Comparison of ENCODE assay signal across 28 cellular contexts in genomic region chr16:17757808-17758207, GRCh38.
DNase-seq lines count a peak whose midpoint lies in the region; ATAC-seq, FAIRE-seq and TF ChIP-seq lines count a peak whose summit lies in the region.
"Had no signal": no experiment of that assay in that cellular context is flagged by ENCODE, and none has a peak within 500 bp of the region (broad histone marks: within the 10 kb centered on the region; RNA-seq: fewer than 3 reads in every experiment).

No MANE protein-coding gene starts in this region.

- H3K4me2 ChIP-seq in GM23338 = no peak overlapping the region
- peak overlapping the region; percentile 16 to 19; a peak in 2 of 4 replicates for H3K4me2 ChIP-seq in H1 (ENCODE audit: insufficient read depth in 1 of 2, low read depth in 2 of 2, low read length in 2 of 2)
- no peak overlapping the region for H3K4me2 ChIP-seq in neural progenitor cell
- H3K4me2 ChIP-seq: PC-9 had no signal

- H4K20me1 ChIP-seq in GM23338 (replicated peaks; ENCODE audit: insufficient read depth) (no peaks in the 10 kb centered on the region), H1 (replicated peaks in 1 of 2; ENCODE audit: control insufficient read depth in 1 of 2, insufficient read depth in 2 of 2, low read length in 2 of 2) (no peaks in the 10 kb centered on the region), neural progenitor cell (ENCODE audit: low read depth) (no peaks in the 10 kb centered on the region)

- no peaks in the 10 kb centered on the region for H3K27me3 ChIP-seq in GM23338 (ENCODE audit: insufficient read depth)
- H3K27me3 ChIP-seq in H1 (replicated peaks in 1 of 4; ENCODE audit: control insufficient read depth in 3 of 4, extremely low read depth in 1 of 4, insufficient read depth in 3 of 4, low read length in 3 of 4) = no peaks in the 10 kb centered on the region
- no peaks in the 10 kb centered on the region for H3K27me3 ChIP-seq in iPS DF 6.9 (ENCODE audit: control insufficient read depth, insufficient read depth, low read length)
- no peaks in the 10 kb centered on the region for H3K27me3 ChIP-seq in neural progenitor cell
- H3K27me3 ChIP-seq in A673 (replicated peaks; ENCODE audit: insufficient read depth, low read depth, low read length, poor library complexity) = no peaks in the 10 kb centered on the region
- H3K27me3 ChIP-seq: SJCRH30 had no signal

- no peak for TF ChIP-seq CTCF in GM23338 (conservative IDR thresholded peaks at IDR 0.05; ENCODE audit: low read depth in 2 of 2)
- TF ChIP-seq CTCF in H1 (IDR thresholded peaks at IDR 0.05; ENCODE audit: control extremely low read depth in 1 of 3, insufficient read depth in 1 of 3, low read depth in 1 of 3, low read length in 3 of 3) = no peak
- no peak for TF ChIP-seq CTCF in neural progenitor cell (IDR thresholded peaks at IDR 0.05)
- no peak for TF ChIP-seq CTCF in A673 (conservative IDR thresholded peaks at IDR 0.05; ENCODE audit: low read depth, low read length)
- no peak for TF ChIP-seq CTCF in foreskin fibroblast (IDR thresholded peaks at IDR 0.05; ENCODE audit: low read depth, low read length)

- H2AFZ ChIP-seq in GM23338 (peak overlapping the region; percentile 35; the same call in 1 of the 2 replicates), H1 (ENCODE audit: low read length) (0 out of 2 replicates have a peak overlapping the region, but pooled peaks have one; percentile 23), neural progenitor cell (replicated peaks) (peak overlapping the region; percentile 40)
- H2AFZ ChIP-seq: PC-9 had no signal

- no peak overlapping the region for H4K5ac ChIP-seq in H1 (ENCODE audit: insufficient read length, low read depth, low read length)

- H3K27me3 Mint-ChIP-seq in GM23338 (ENCODE audit: insufficient read depth, low read depth, poor library complexity) = peaks cover 2% of the 10 kb centered on the region
- peaks cover 4% of the 10 kb centered on the region for H3K27me3 Mint-ChIP-seq in neural progenitor cell (ENCODE audit: insufficient read depth, low read depth)

- H3K27ac Mint-ChIP-seq in GM23338 (peak overlapping the region; percentile 38; the same call in 1 of the 2 replicates), neural progenitor cell (no peak overlapping the region)
- H3K27ac Mint-ChIP-seq: CD4-positive, CD25-positive, alpha-beta regulatory T cell had no signal

- ATAC-seq in GM23338 (peak; percentile 96), GM18505 (IDR thresholded peaks at IDR 0.05; ENCODE audit: unreplicated experiment) (no peak)
- ATAC-seq: HepG2, K562, Right ventricle myocardium inferior, SK-N-SH treated with all-trans-retinoic acid at 6 μM for 48 hours had no signal

- H3K9me2 ChIP-seq in GM23338 (ENCODE audit: insufficient read depth) = no peaks in the 10 kb centered on the region

- TF ChIP-seq RAD21 in H1 (IDR thresholded peaks at IDR 0.05 in 1 of 2, conservative IDR thresholded peaks at IDR 0.05 in 1 of 2; ENCODE audit: low read depth in 2 of 2, low read length in 2 of 2) = no peak

- H4K8ac ChIP-seq in H1 (ENCODE audit: extremely low read depth, insufficient read depth, low read length) = no peak overlapping the region

- no peak for TF ChIP-seq POLR2A in H1 (IDR thresholded peaks at IDR 0.05; ENCODE audit: control extremely low read depth in 1 of 2, low read depth in 2 of 2, low read length in 2 of 2)
- no peak for TF ChIP-seq POLR2A in GM18505 (IDR thresholded peaks at IDR 0.05; ENCODE audit: borderline replicate concordance, extremely low read depth, insufficient read depth, insufficient read length)

- no peak overlapping the region for H2BK120ac ChIP-seq in H1 (replicated peaks; ENCODE audit: low read depth, low read length)

- BruUV-seq in A673 (replicated peaks; lab: Mats Ljungman, UMichigan) = no TSS peak

- H3K36me3 Mint-ChIP-seq in GM23338 (ENCODE audit: low read depth) (peaks cover 7% of the 10 kb centered on the region; the same call in 1 of the 3 replicates), neural progenitor cell (no peaks in the 10 kb centered on the region)
- H3K36me3 Mint-ChIP-seq: CD4-positive, CD25-positive, alpha-beta regulatory T cell had no signal

- DNase-seq in GM23338 (ENCODE audit: low spot score) (peak; percentile 59), H1 (ENCODE audit: low read depth in 1 of 2, low spot score in 2 of 2) (no peak), iPS DF 6.9 (ENCODE audit: low read depth, low spot score) (peak; percentile 70), neural progenitor cell (ENCODE audit: low spot score) (no peak), A673 (ENCODE audit: low spot score) (no peak), foreskin fibroblast (no peak)
- DNase-seq: 8988T; CD4-positive, CD25-positive, alpha-beta regulatory T cell; DMS153; DND-41; MV-4-11; NCI-H1105; NCI-H146; NCI-H1930; NCI-H2107; NCI-H446 treated with DMSO at 0.1 percent for 48 hours; NCI-H526; NK-92 treated with Interleukin-12 subunit alpha and Interleukin-12 subunit beta, amount 100 ng/mL, for 24 hours; PC-9; SJCRH30 had no signal

- H3K9ac ChIP-seq in H1 (replicated peaks in 1 of 4; ENCODE audit: extremely low read depth in 1 of 4, low read depth in 3 of 4, low read length in 3 of 4) = no peak overlapping the region
- no peak overlapping the region for H3K9ac ChIP-seq in neural progenitor cell

- no peaks in the 10 kb centered on the region for H3K79me1 ChIP-seq in H1 (ENCODE audit: low read depth, low read length)

- CTCF ChIA-PET in H1 (lab: Charles Lee; ENCODE audit: partially characterized antibody) (interaction anchor here (1.1 to 1.9 kb wide), 4 partner anchors 9 to 213 kb away, joined by 3 to 7 read pairs (median 4); no protein-coding TSS in a partner anchor), A673 (lab: Charles Lee) (no interaction called here)

- no peaks in the 10 kb centered on the region for H3K9me3 Mint-ChIP-seq in GM23338
- H3K9me3 Mint-ChIP-seq in neural progenitor cell = peaks cover 2% of the 10 kb centered on the region

- peaks cover 27% of the 10 kb centered on the region for H3K4me1 Mint-ChIP-seq in GM23338
- peaks cover 39% of the 10 kb centered on the region for H3K4me1 Mint-ChIP-seq in neural progenitor cell
- H3K4me1 Mint-ChIP-seq: CD4-positive, CD25-positive, alpha-beta regulatory T cell had no signal

- 0 out of 2 replicates have a peak overlapping the region, but pooled peaks have one; percentile 41 for H3K27ac ChIP-seq in GM23338 (ENCODE audit: low read depth)
- H3K27ac ChIP-seq in H1 (ENCODE audit: low read depth, low read length) = peak overlapping the region; percentile 7; the same call in 1 of the 2 replicates
- peak overlapping the region; percentile 57 for H3K27ac ChIP-seq in iPS DF 6.9 (ENCODE audit: low read length)
- no peak overlapping the region for H3K27ac ChIP-seq in neural progenitor cell
- H3K27ac ChIP-seq in A673 (ENCODE audit: low read depth, low read length, poor library complexity, severe bottlenecking) = no peak overlapping the region
- H3K27ac ChIP-seq: HL-60, PC-9, SJCRH30 had no signal

- peak; percentile 90 for FAIRE-seq in H1 (lab: Jason Lieb, UNC)
- FAIRE-seq: GM18507, H54, HepG2, K562 had no signal

- H3K36me3 ChIP-seq in GM23338 (ENCODE audit: insufficient read depth) = no peaks in the 10 kb centered on the region
- no peaks in the 10 kb centered on the region for H3K36me3 ChIP-seq in H1 (ENCODE audit: control insufficient read depth in 2 of 4, insufficient read depth in 4 of 4, low read length in 3 of 4)
- no peaks in the 10 kb centered on the region for H3K36me3 ChIP-seq in iPS DF 6.9 (ENCODE audit: control insufficient read depth, insufficient read depth, low read length)
- H3K36me3 ChIP-seq in neural progenitor cell = no peaks in the 10 kb centered on the region
- H3K36me3 ChIP-seq in A673 (ENCODE audit: insufficient read depth, low read length, poor library complexity, severe bottlenecking) = no peaks in the 10 kb centered on the region
- H3K36me3 ChIP-seq: SJCRH30 had no signal

- no peak overlapping the region; the same call in 1 of the 2 replicates for H2BK12ac ChIP-seq in H1 (ENCODE audit: low read depth, low read length)

- POLR2A ChIA-PET in H1 (lab: Charles Lee; ENCODE audit: partially characterized antibody) = interaction anchor here (1.2 to 2.4 kb wide), 2 partner anchors 10 to 12 kb away, joined by 5 to 14 read pairs; no protein-coding TSS in a partner anchor
- POLR2A ChIA-PET in A673 (lab: Charles Lee; ENCODE audit: low non-redundant PET) = no interaction called here

- H3K18ac ChIP-seq in H1 (ENCODE audit: extremely low read depth, low read length) = peak overlapping the region; percentile 75

- H3K4me3 Mint-ChIP-seq in GM23338 (no peak overlapping the region; the same call in 2 of the 3 replicates), neural progenitor cell (no peak overlapping the region)
- H3K4me3 Mint-ChIP-seq: CD4-positive, CD25-positive, alpha-beta regulatory T cell had no signal

- H3K4me1 ChIP-seq in GM23338 (ENCODE audit: insufficient read depth) (peaks cover 10% of the 10 kb centered on the region; the same call in 1 of the 2 replicates), H1 (replicated peaks in 1 of 4; ENCODE audit: control insufficient read depth in 3 of 4, insufficient read depth in 4 of 4, low read length in 3 of 4) (peaks cover 0 to 13% (median 8%) of the 10 kb centered on the region in 4 experiments; a peak in 5 of 7 replicates), iPS DF 6.9 (ENCODE audit: control insufficient read depth, insufficient read depth, low read length) (peaks cover 5% of the 10 kb centered on the region; the same call in 1 of the 2 replicates), neural progenitor cell (peaks cover 7% of the 10 kb centered on the region), A673 (ENCODE audit: insufficient read depth, low read length, poor library complexity, severe bottlenecking) (no peaks in the 10 kb centered on the region)
- H3K4me1 ChIP-seq: SJCRH30 had no signal

- no peak overlapping the region for H2BK20ac ChIP-seq in H1 (ENCODE audit: low read length)

- 4% methylated on average over 4 of the region's 4 CpGs; no CpG with 5 or more reads in 1 of the 2 experiments for WGBS in H1 (ENCODE audit: extremely low coverage in 1 of 2, insufficient coverage in 1 of 2, insufficient read length in 1 of 2, insufficient replicate concordance in 2 of 2, low coverage in 1 of 2, low lambda C conversion rate in 2 of 2, missing lambda C conversion rate in 1 of 2), 2 experiments
- no CpG with 5 or more reads among the region's 4 CpGs for WGBS in iPS DF 6.9 (ENCODE audit: insufficient coverage, insufficient read length)

- no peaks in the 10 kb centered on the region for H3K23me2 ChIP-seq in H1 (ENCODE audit: low read depth, low read length)

- H3K79me2 ChIP-seq in GM23338 (replicated peaks; ENCODE audit: insufficient read depth) (no peaks in the 10 kb centered on the region), H1 (ENCODE audit: control insufficient read depth in 1 of 2, insufficient read depth in 2 of 2, low read length in 2 of 2) (no peaks in the 10 kb centered on the region), neural progenitor cell (ENCODE audit: low read depth) (no peaks in the 10 kb centered on the region)

- H3K23ac ChIP-seq in H1 (ENCODE audit: insufficient read length) = no peak overlapping the region

- H3F3A ChIP-seq in GM23338 (replicated peaks; ENCODE audit: low read depth) = no peaks in the 10 kb centered on the region
- no peaks in the 10 kb centered on the region for H3F3A ChIP-seq in neural progenitor cell (ENCODE audit: low read depth)

- H3K4me3 ChIP-seq in GM23338 (no peak overlapping the region), H1 (ENCODE audit: extremely low read depth in 1 of 4, insufficient read depth in 2 of 4, low read depth in 3 of 4, low read length in 4 of 4) (no peak overlapping the region), iPS DF 6.9 (ENCODE audit: low read length) (no peak overlapping the region), neural progenitor cell (no peak overlapping the region), A673 (ENCODE audit: low read depth, low read length, poor library complexity, severe bottlenecking) (no peak overlapping the region), foreskin fibroblast (ENCODE audit: low read depth in 1 of 2, low read length in 2 of 2) (no peak overlapping the region)
- H3K4me3 ChIP-seq: K562, PC-9, SJCRH30 had no signal

- H3K9me3 ChIP-seq in H1 (ENCODE audit: insufficient read depth in 2 of 2, low read depth in 1 of 2, low read length in 1 of 2) = 0 out of 4 replicates have a peak, but pooled peaks cover 0 to 3% of the 10 kb centered on the region in 2 experiments
- H3K9me3 ChIP-seq in iPS DF 6.9 (ENCODE audit: control insufficient read depth, insufficient read depth, low read length) = no peaks in the 10 kb centered on the region
- no peaks in the 10 kb centered on the region for H3K9me3 ChIP-seq in neural progenitor cell (ENCODE audit: low read depth)
- peaks cover 14% of the 10 kb centered on the region for H3K9me3 ChIP-seq in A673 (ENCODE audit: low read depth, low read length, poor library complexity, severe bottlenecking)
- H3K9me3 ChIP-seq: SJCRH30 had no signal

- H2BK15ac ChIP-seq in H1 (ENCODE audit: low read length) = no peak overlapping the region

- no peak overlapping the region for H3K4ac ChIP-seq in H1 (replicated peaks; ENCODE audit: insufficient read length, low read depth, low read length)

- intact Hi-C loops in A673 (cut with micrococcal nuclease; ENCODE audit: unreplicated experiment) = no loop called here

- H3K14ac ChIP-seq in H1 (ENCODE audit: insufficient read length) = no peak overlapping the region

- H2AK5ac ChIP-seq in H1 (ENCODE audit: low read depth, low read length) = no peak overlapping the region

- no peak overlapping the region for H3K56ac ChIP-seq in H1 (replicated peaks; ENCODE audit: insufficient read length, low read depth, low read length)

- TF ChIP-seq EP300 in H1 (IDR thresholded peaks at IDR 0.05; ENCODE audit: borderline replicate concordance in 1 of 2, low read depth in 2 of 2, low read length in 2 of 2) = no peak

- H4K91ac ChIP-seq in H1 (replicated peaks; ENCODE audit: insufficient read length, low read length) = peak overlapping the region; percentile 20

- H2BK5ac ChIP-seq in H1 (ENCODE audit: low read depth, low read length) = peak overlapping the region; percentile 66

Comparison
In these comparisons a context has a peak if more than half of its experiments do, and no peak if none do; other contexts are left out.
1. DNase-seq: peak in GM23338 (single experiment) and iPS DF 6.9 (single experiment); none in H1 (0 of 2), neural progenitor cell (single experiment), A673 (single experiment) and foreskin fibroblast (0 of 2).
2. H3K27ac ChIP-seq: peak in GM23338 (single experiment), H1 (single experiment) and iPS DF 6.9 (single experiment); none in neural progenitor cell (single experiment) and A673 (single experiment).
3. H3K4me2 ChIP-seq: peak in H1 (2 of 2); none in GM23338 (single experiment) and neural progenitor cell (single experiment).
4. Peak in every context shown above with its lines, with median percentiles within 50 percentile points of each other: H2AFZ ChIP-seq.